Comparison of ENCODE assay signal across 19 cellular contexts in the genomic region with DNA sequence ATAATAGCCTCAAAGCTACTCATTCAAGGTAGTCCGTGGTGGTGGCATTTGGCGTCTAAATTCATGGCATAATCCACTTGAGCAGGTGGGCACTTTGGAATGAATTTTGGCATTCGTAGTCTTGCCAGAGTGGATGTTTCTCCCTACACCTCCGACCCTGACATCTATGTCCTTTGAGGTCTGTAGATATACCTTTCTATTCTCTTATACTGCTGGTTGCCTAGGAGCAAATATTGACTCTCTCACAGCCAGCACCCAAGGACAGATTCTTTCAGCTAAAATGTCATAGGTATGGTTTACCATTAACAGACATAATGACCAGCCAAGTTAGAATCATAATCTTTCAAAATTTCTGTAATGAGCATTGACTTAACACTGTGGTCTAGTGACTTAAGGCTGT. TPM values are rescaled to one million over a fixed set of nuclear protein-coding genes. Genes with fewer than 3 reads are reported as not detected.
DNase-seq lines count a peak whose midpoint lies in the region; ATAC-seq, FAIRE-seq and TF ChIP-seq lines count a peak whose summit lies in the region.
"Had no signal": no experiment of that assay in that cellular context is flagged by ENCODE, and none has a peak within 500 bp of the region (broad histone marks: within the 10 kb centered on the region; RNA-seq: fewer than 3 reads in every experiment).

No MANE protein-coding gene starts in this region.

- H3F3A ChIP-seq in GM23248 (ENCODE audit: insufficient read depth): peaks cover 30% of the 10 kb centered on the region

- ATAC-seq in right lobe of liver (peak in 3 of 4 donors; percentile 26 to 82 (median 72)), HG02973 (IDR thresholded peaks at IDR 0.05; ENCODE audit: unreplicated experiment) (no peak), HG03457 (IDR thresholded peaks at IDR 0.05; ENCODE audit: unreplicated experiment) (no peak)
- ATAC-seq: CD8-positive, alpha-beta T cell; SK-N-SH treated with all-trans-retinoic acid at 6 μM for 48 hours had no signal

- H3K4me1 ChIP-seq in GM23248 (ENCODE audit: insufficient read depth): peaks cover 26% of the 10 kb centered on the region
- no peaks in the 10 kb centered on the region for H3K4me1 ChIP-seq in H1 (replicated peaks in 1 of 4; ENCODE audit: control insufficient read depth in 3 of 4, insufficient read depth in 4 of 4, low read length in 3 of 4)
- H3K4me1 ChIP-seq in right lobe of liver: peaks cover 0 to 5% (median 0%) of the 10 kb centered on the region in 4 donors
- peaks cover 0 to 25% (median 14%) of the 10 kb centered on the region in 4 donors for H3K4me1 ChIP-seq in stomach
- no peaks in the 10 kb centered on the region for H3K4me1 ChIP-seq in CD8-positive, alpha-beta memory T cell (ENCODE audit: insufficient read depth, low read length)
- H3K4me1 ChIP-seq: BLaER1 had no signal

- no peak overlapping the region for H2AK5ac ChIP-seq in H1 (ENCODE audit: low read depth, low read length)

- TF ChIP-seq EP300 in H1 (IDR thresholded peaks at IDR 0.05; ENCODE audit: borderline replicate concordance in 1 of 2, low read depth in 2 of 2, low read length in 2 of 2) (no peak), stomach (IDR thresholded peaks at IDR 0.05) (no peak)

- no peaks in the 10 kb centered on the region for H3K36me3 Mint-ChIP-seq in CD8-positive, alpha-beta memory T cell
- H3K36me3 Mint-ChIP-seq: CD8-positive, alpha-beta T cell had no signal

- no peak overlapping the region for H3K9ac ChIP-seq in GM23248
- no peak overlapping the region for H3K9ac ChIP-seq in H1 (replicated peaks in 1 of 4; ENCODE audit: extremely low read depth in 1 of 4, low read depth in 3 of 4, low read length in 3 of 4)
- H3K9ac ChIP-seq: BLaER1 had no signal

- H3K27ac Mint-ChIP-seq in CD8-positive, alpha-beta memory T cell: no peak overlapping the region
- H3K27ac Mint-ChIP-seq: CD8-positive, alpha-beta T cell had no signal

- H4K5ac ChIP-seq in H1 (ENCODE audit: insufficient read length, low read depth, low read length): no peak overlapping the region

- no peaks in the 10 kb centered on the region for H3K23me2 ChIP-seq in H1 (ENCODE audit: low read depth, low read length)

- no peak overlapping the region for H3K27ac ChIP-seq in GM23248
- H3K27ac ChIP-seq in H1 (ENCODE audit: low read depth, low read length): no peak overlapping the region
- no peak overlapping the region for H3K27ac ChIP-seq in right lobe of liver
- peak overlapping the region; percentile 16 to 78 (median 60) for H3K27ac ChIP-seq in stomach
- no peak overlapping the region for H3K27ac ChIP-seq in CD8-positive, alpha-beta memory T cell (ENCODE audit: low read depth, low read length)
- H3K27ac ChIP-seq: BLaER1, RWPE1 had no signal

- intact Hi-C loops in right lobe of liver (cut with DNase I) (no loop called here), stomach (cut with DNase I; ENCODE audit: low total_unique reads) (no loop called here)

- H3K79me1 ChIP-seq in H1 (ENCODE audit: low read depth, low read length): no peaks in the 10 kb centered on the region

- no peak for FAIRE-seq in H1 (lab: Jason Lieb, UNC)

- H3K79me2 ChIP-seq in GM23248 (ENCODE audit: insufficient read depth) (no peaks in the 10 kb centered on the region), H1 (ENCODE audit: control insufficient read depth in 1 of 2, insufficient read depth in 2 of 2, low read length in 2 of 2) (no peaks in the 10 kb centered on the region)

- no peaks in the 10 kb centered on the region for H3K4me1 Mint-ChIP-seq in CD8-positive, alpha-beta memory T cell

- H3K27me3 ChIP-seq in GM23248 (replicated peaks; ENCODE audit: insufficient read depth) (no peaks in the 10 kb centered on the region), H1 (replicated peaks in 1 of 4; ENCODE audit: control insufficient read depth in 3 of 4, extremely low read depth in 1 of 4, insufficient read depth in 3 of 4, low read length in 3 of 4) (no peaks in the 10 kb centered on the region), right lobe of liver (no peaks in the 10 kb centered on the region), stomach (no peaks in the 10 kb centered on the region)
- H3K27me3 ChIP-seq in CD8-positive, alpha-beta memory T cell (ENCODE audit: insufficient read depth, low read length, poor library complexity, severe bottlenecking): no peaks in the 10 kb centered on the region
- H3K27me3 ChIP-seq: BLaER1 had no signal

- no peaks in the 10 kb centered on the region for H3K9me2 ChIP-seq in GM23248 (ENCODE audit: insufficient read depth)

- WGBS in GM23248 (ENCODE audit: low coverage in 1 of 2, low lambda C conversion rate in 2 of 2, missing lambda C conversion rate in 2 of 2), 2 experiments: 95 to 96% methylated on average over 4 of the region's 4 CpGs
- 87% methylated on average over 4 of the region's 4 CpGs; no CpG with 5 or more reads in 1 of the 2 experiments for WGBS in H1 (ENCODE audit: extremely low coverage in 1 of 2, insufficient coverage in 1 of 2, insufficient read length in 1 of 2, insufficient replicate concordance in 2 of 2, low coverage in 1 of 2, low lambda C conversion rate in 2 of 2, missing lambda C conversion rate in 1 of 2), 2 experiments
- WGBS in right lobe of liver (ENCODE audit: insufficient coverage, low coverage, low lambda C conversion rate, missing lambda C conversion rate): 43% methylated on average over 4 of the region's 4 CpGs
- 33 to 67% (median 54%) methylated on average over 4 of the region's 4 CpGs for WGBS in stomach, 5 donors

- no peak overlapping the region for H4K8ac ChIP-seq in H1 (ENCODE audit: extremely low read depth, insufficient read depth, low read length)

- no peak overlapping the region for H3K23ac ChIP-seq in H1 (ENCODE audit: insufficient read length)

- POLR2A ChIA-PET in H1 (lab: Charles Lee; ENCODE audit: partially characterized antibody): no interaction called here
- POLR2A ChIA-PET in CD8-positive, alpha-beta memory T cell (lab: Charles Lee): no interaction called here

- no peak overlapping the region for H3K4ac ChIP-seq in H1 (replicated peaks; ENCODE audit: insufficient read length, low read depth, low read length)

- no peaks in the 10 kb centered on the region for H3K9me3 ChIP-seq in GM23248 (ENCODE audit: low read depth)
- no peaks in the 10 kb centered on the region; a peak in 1 of 4 replicates for H3K9me3 ChIP-seq in H1 (ENCODE audit: insufficient read depth in 2 of 2, low read depth in 1 of 2, low read length in 1 of 2)
- H3K9me3 ChIP-seq in right lobe of liver: no peaks in the 10 kb centered on the region
- H3K9me3 ChIP-seq in stomach: no peaks in the 10 kb centered on the region
- H3K9me3 ChIP-seq in CD8-positive, alpha-beta memory T cell (ENCODE audit: low read length): no peaks in the 10 kb centered on the region
- H3K9me3 ChIP-seq: BLaER1 had no signal

- H3K9me3 Mint-ChIP-seq in CD8-positive, alpha-beta memory T cell: peaks cover 0 to 29% (median 1%) of the 10 kb centered on the region in 5 donors

- DNase-seq in GM23248 (no peak), H1 (ENCODE audit: low read depth in 1 of 2, low spot score in 2 of 2) (no peak), right lobe of liver (no peak), stomach (peak; percentile 27), inferior parietal cortex (ENCODE audit: extremely low spot score) (no peak)
- DNase-seq in CD8-positive, alpha-beta memory T cell: no peak
- DNase-seq: CD8-positive, alpha-beta T cell; DND-41; KBM-7; NCI-H1105; NCI-H2081; NCI-H774; SIG-M5 had no signal

- no peak overlapping the region for H2BK5ac ChIP-seq in H1 (ENCODE audit: low read depth, low read length)

- TF ChIP-seq RAD21 in H1 (IDR thresholded peaks at IDR 0.05 in 1 of 2, conservative IDR thresholded peaks at IDR 0.05 in 1 of 2; ENCODE audit: low read depth in 2 of 2, low read length in 2 of 2): no peak

- H3K36me3 ChIP-seq in GM23248 (ENCODE audit: low read depth) (no peaks in the 10 kb centered on the region), H1 (ENCODE audit: control insufficient read depth in 2 of 4, insufficient read depth in 4 of 4, low read length in 3 of 4) (no peaks in the 10 kb centered on the region), right lobe of liver (no peaks in the 10 kb centered on the region), stomach (no peaks in the 10 kb centered on the region)
- H3K36me3 ChIP-seq in CD8-positive, alpha-beta memory T cell (ENCODE audit: insufficient read depth, low read length): no peaks in the 10 kb centered on the region
- H3K36me3 ChIP-seq: BLaER1 had no signal

- H3K4me2 ChIP-seq in GM23248 (ENCODE audit: unreplicated experiment) (peak overlapping the region; percentile 56), H1 (ENCODE audit: insufficient read depth in 1 of 2, low read depth in 2 of 2, low read length in 2 of 2) (no peak overlapping the region)
- H3K4me2 ChIP-seq: BLaER1 had no signal

- H2AFZ ChIP-seq in GM23248 (no peak overlapping the region), H1 (ENCODE audit: low read length) (no peak overlapping the region)

- no peak overlapping the region for H2BK20ac ChIP-seq in H1 (ENCODE audit: low read length)

- H3K14ac ChIP-seq in H1 (ENCODE audit: insufficient read length): no peak overlapping the region

- no peak overlapping the region for H4K91ac ChIP-seq in H1 (replicated peaks; ENCODE audit: insufficient read length, low read length)

- TF ChIP-seq CTCF in H1 (IDR thresholded peaks at IDR 0.05; ENCODE audit: control extremely low read depth in 1 of 3, insufficient read depth in 1 of 3, low read depth in 1 of 3, low read length in 3 of 3): no peak
- no peak for TF ChIP-seq CTCF in right lobe of liver (IDR thresholded peaks at IDR 0.05)
- TF ChIP-seq CTCF in stomach (IDR thresholded peaks at IDR 0.05): no peak

- H3K4me3 ChIP-seq in GM23248 (no peak overlapping the region), H1 (ENCODE audit: extremely low read depth in 1 of 4, insufficient read depth in 2 of 4, low read depth in 3 of 4, low read length in 4 of 4) (no peak overlapping the region), right lobe of liver (no peak overlapping the region), stomach (no peak overlapping the region)
- no peak overlapping the region for H3K4me3 ChIP-seq in CD8-positive, alpha-beta memory T cell (ENCODE audit: low read length)
- H3K4me3 ChIP-seq: BLaER1 had no signal

- H3K27me3 Mint-ChIP-seq in CD8-positive, alpha-beta memory T cell: peaks cover 0 to 1% of the 10 kb centered on the region in 2 donors

- peak overlapping the region; percentile 47 for H3K56ac ChIP-seq in H1 (replicated peaks; ENCODE audit: insufficient read length, low read depth, low read length)

- H2BK15ac ChIP-seq in H1 (ENCODE audit: low read length): no peak overlapping the region

- no peak overlapping the region for H3K18ac ChIP-seq in H1 (ENCODE audit: extremely low read depth, low read length)

- H2BK12ac ChIP-seq in H1 (ENCODE audit: low read depth, low read length): no peak overlapping the region

- in situ Hi-C loops in GM23248 (cut with MboI): no loop called here

- no peaks in the 10 kb centered on the region for H4K20me1 ChIP-seq in GM23248 (ENCODE audit: insufficient read depth)
- no peaks in the 10 kb centered on the region for H4K20me1 ChIP-seq in H1 (replicated peaks in 1 of 2; ENCODE audit: control insufficient read depth in 1 of 2, insufficient read depth in 2 of 2, low read length in 2 of 2)
- H4K20me1 ChIP-seq: BLaER1 had no signal

- H2BK120ac ChIP-seq in H1 (replicated peaks; ENCODE audit: low read depth, low read length): no peak overlapping the region

- TF ChIP-seq POLR2A in H1 (IDR thresholded peaks at IDR 0.05; ENCODE audit: control extremely low read depth in 1 of 2, low read depth in 2 of 2, low read length in 2 of 2): no peak
- no peak for TF ChIP-seq POLR2A in right lobe of liver (IDR thresholded peaks at IDR 0.05)
- no peak for TF ChIP-seq POLR2A in stomach (IDR thresholded peaks at IDR 0.05)

- H3K4me3 Mint-ChIP-seq in CD8-positive, alpha-beta memory T cell: no peak overlapping the region
- H3K4me3 Mint-ChIP-seq: CD8-positive, alpha-beta T cell had no signal

- CTCF ChIA-PET in H1 (lab: Charles Lee; ENCODE audit: partially characterized antibody): interaction anchor here (0.6 to 1.9 kb wide), 3 partner anchors 11 to 556 kb away, joined by 4 read pairs; no protein-coding TSS in a partner anchor
- CTCF ChIA-PET in CD8-positive, alpha-beta memory T cell (lab: Charles Lee): no interaction called here

RNA-seq across cellular contexts. Expression of gene FLRT2, which starts 47.4 kb away (rescaled TPM):
- total RNA-seq in GM23248 (2014; rRNA removed; shearing (Covaris generic)): 72.8 and 94.1 TPM in 2 replicates
- 34.9 and 40.0 TPM in 2 replicates for polyA plus RNA-seq in GM23248 (2016; fragmentation: Nextera tagmentation; extraction: Ambion mirVana)
- total RNA-seq in H1 (2021; fragmentation: NEBNext Ultra II Directional; extraction: Animal tissue kit (Norgen Biotek cat#: 25700)): 6.7 and 6.9 TPM in 2 replicates
- 2.4 and 2.6 TPM in 2 replicates for polyA plus RNA-seq in H1 (2011; rRNA removed)
- polyA plus RNA-seq in H1 (2011; cell fraction: cytosol; rRNA removed): 2.7 TPM
- polyA plus RNA-seq in H1 (2011; cell fraction: nucleus; rRNA removed): 4.6 TPM
- polyA plus RNA-seq in H1 (2012, experiment 1 of 2): 2.6 to 6.2 TPM (median 4.1 TPM) in 4 replicates
- 0.37 TPM for polyA plus RNA-seq in H1 (2012, experiment 2 of 2)
- polyA plus RNA-seq in H1 (2013, experiment 1 of 2): 2.9 TPM
- 2.7 TPM for polyA plus RNA-seq in H1 (2013, experiment 2 of 2)
- polyA minus RNA-seq in H1 (2011; rRNA and poly(A)+ RNA removed): 10.1 and 14.3 TPM in 2 replicates
- polyA minus RNA-seq in H1 (2011; cell fraction: cytosol; rRNA and poly(A)+ RNA removed): 4.2 TPM
- 14.5 TPM for polyA minus RNA-seq in H1 (2011; cell fraction: nucleus; rRNA and poly(A)+ RNA removed)
- 1 to 10 TPM in 5 of 6 experiments, under 1 TPM in 1; 0.12 to 4.1 (median 2.0) TPM for total RNA-seq in right lobe of liver
- total RNA-seq in stomach: 10 to 100 TPM in 1 of 5 donors, 1 to 10 TPM in 1, under 1 TPM in 3; 0.45 to 34.1 (median 0.87) TPM
- 1 to 10 TPM in 2 of 3 donors, under 1 TPM in 1; 0.68 to 1.8 (median 1.5) TPM for polyA plus RNA-seq in stomach
- total RNA-seq in CD8-positive, alpha-beta memory T cell: not detected
- not detected for polyA plus RNA-seq in CD8-positive, alpha-beta memory T cell
- total RNA-seq: CD8-positive, alpha-beta T cell; G401 had no signal

Comparison
In these comparisons a context has a peak if more than half of its experiments do, and no peak if none do; other contexts are left out.
1. H3K27ac ChIP-seq: peak in stomach (5 of 5); none in GM23248 (single experiment), H1 (single experiment), right lobe of liver (0 of 3) and CD8-positive, alpha-beta memory T cell (single experiment).
2. ATAC-seq: peak in right lobe of liver (3 of 4); none in HG02973 (single experiment) and HG03457 (single experiment).